In the genomic region with DNA sequence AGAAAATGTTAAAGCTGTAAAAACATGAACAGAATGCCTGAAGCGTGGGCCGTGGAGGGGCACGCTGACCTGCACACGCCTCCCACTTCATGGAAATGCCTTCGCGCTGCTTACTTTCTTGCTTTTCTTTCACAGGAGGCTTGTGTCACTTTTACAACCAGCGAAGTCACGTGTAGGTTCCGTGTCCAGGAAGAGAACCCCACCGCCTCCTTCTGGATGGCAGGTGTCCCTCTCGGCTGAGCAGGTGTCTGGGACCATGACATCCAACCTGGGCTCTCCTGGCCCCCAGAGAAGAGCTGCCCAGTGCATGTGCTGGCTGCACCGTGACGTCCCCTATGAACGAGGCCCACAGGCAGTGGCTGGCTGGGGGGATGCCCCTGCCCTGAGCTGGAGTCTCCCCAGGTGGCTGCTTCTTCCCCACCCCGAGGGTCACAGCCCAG, we compare ENCODE assay signal across 22 cellular contexts.
"Had no signal": no experiment of that assay in that cellular context is flagged by ENCODE, and none has a peak within 500 bp of the region (broad histone marks: within the 10 kb centered on the region; RNA-seq: fewer than 3 reads in every experiment).

No MANE protein-coding gene starts in this region.

- H3K4me3 ChIP-seq: cardiac muscle cell, prostate gland had no signal

- H3K4me1 Mint-ChIP-seq: activated naive CD8-positive, alpha-beta T cell treated with anti-CD3 and anti-CD28 coated beads, Interleukin-2, amount 10 ng/mL, durations not matched to agents 7 days and 5 days; nephron; stimulated activated memory B cell treated with anti-CD40 and anti-IgM and Interleukin-4, amounts not matched to agents 10 μg/mL and 1 μg/mL and 100 μg/mL, for 72 hours; T-helper 17 cell had no signal

- H3K4me3 Mint-ChIP-seq: activated naive CD8-positive, alpha-beta T cell treated with anti-CD3 and anti-CD28 coated beads, Interleukin-2, amount 10 ng/mL, durations not matched to agents 7 days and 5 days; activated T-helper 1 cell treated with anti-CD3 and anti-CD28 coated beads, Interleukin-12 subunit alpha, Interleukin-12 subunit beta, Interleukin-2, Interleukin-4 antibody, amounts not matched to agents 30 ng/mL and 10 ng/mL and 1 ng/mL, durations not matched to agents 14 hours and 24 hours and 36 hours; effector memory CD8-positive, alpha-beta T cell; nephron; stimulated activated memory B cell treated with anti-CD40 and anti-IgM and Interleukin-4, amounts not matched to agents 10 μg/mL and 1 μg/mL and 100 μg/mL, for 72 hours; T-helper 17 cell had no signal

- H3K36me3 ChIP-seq: cardiac muscle cell, prostate gland, WERI-Rb-1 had no signal

- DNase-seq: activated CD4-positive, alpha-beta T cell treated with anti-CD3 and anti-CD28 coated beads for 1 hour; activated naive CD4-positive, alpha-beta T cell; activated naive CD8-positive, alpha-beta T cell treated with anti-CD3 and anti-CD28 coated beads, Interleukin-2, amount 10 ng/mL, durations not matched to agents 7 days and 5 days; amygdala; effector memory CD8-positive, alpha-beta T cell; foreskin melanocyte; hypothalamus; midbrain; right cardiac atrium; small intestine; stimulated activated CD4-positive, alpha-beta T cell treated with anti-CD3 and anti-CD28 coated beads, Interleukin-15, amount 100 ng/mL, for 24 hours; stimulated activated CD4-positive, alpha-beta T cell treated with anti-CD3 and anti-CD28 coated beads, Interleukin-2, amount 100 ng/mL, for 48 hours; T-helper 17 cell; WERI-Rb-1 had no signal

- ATAC-seq: effector memory CD8-positive, alpha-beta T cell; left lobe of liver; right cardiac atrium; stimulated activated memory B cell treated with anti-CD40 and anti-IgM and Interleukin-4, amounts not matched to agents 10 μg/mL and 1 μg/mL and 100 μg/mL, for 72 hours; T-helper 17 cell had no signal

- H3K27ac Mint-ChIP-seq: activated naive CD8-positive, alpha-beta T cell treated with anti-CD3 and anti-CD28 coated beads, Interleukin-2, amount 10 ng/mL, durations not matched to agents 7 days and 5 days; activated T-helper 1 cell treated with anti-CD3 and anti-CD28 coated beads, Interleukin-12 subunit alpha, Interleukin-12 subunit beta, Interleukin-2, Interleukin-4 antibody, amounts not matched to agents 30 ng/mL and 10 ng/mL and 1 ng/mL, durations not matched to agents 14 hours and 24 hours and 36 hours; effector memory CD8-positive, alpha-beta T cell; nephron; stimulated activated memory B cell treated with anti-CD40 and anti-IgM and Interleukin-4, amounts not matched to agents 10 μg/mL and 1 μg/mL and 100 μg/mL, for 72 hours; T-helper 17 cell had no signal

- H3K4me1 ChIP-seq: prostate gland had no signal

- H3K9me3 Mint-ChIP-seq: activated naive CD8-positive, alpha-beta T cell treated with anti-CD3 and anti-CD28 coated beads, Interleukin-2, amount 10 ng/mL, durations not matched to agents 7 days and 5 days; activated T-helper 1 cell treated with anti-CD3 and anti-CD28 coated beads, Interleukin-12 subunit alpha, Interleukin-12 subunit beta, Interleukin-2, Interleukin-4 antibody, amounts not matched to agents 30 ng/mL and 10 ng/mL and 1 ng/mL, durations not matched to agents 14 hours and 24 hours and 36 hours; effector memory CD8-positive, alpha-beta T cell; stimulated activated memory B cell treated with anti-CD40 and anti-IgM and Interleukin-4, amounts not matched to agents 10 μg/mL and 1 μg/mL and 100 μg/mL, for 72 hours had no signal

- H3K27me3 ChIP-seq: cardiac muscle cell had no signal

- FAIRE-seq: keratinocyte, small intestine had no signal

- H3K27me3 Mint-ChIP-seq: stimulated activated memory B cell treated with anti-CD40 and anti-IgM and Interleukin-4, amounts not matched to agents 10 μg/mL and 1 μg/mL and 100 μg/mL, for 72 hours had no signal

- H3K27ac ChIP-seq: cardiac muscle cell, epithelial cell of prostate, prostate gland, WERI-Rb-1 had no signal

- H3K9me3 ChIP-seq: prostate gland had no signal

- H3K36me3 Mint-ChIP-seq: activated naive CD8-positive, alpha-beta T cell treated with anti-CD3 and anti-CD28 coated beads, Interleukin-2, amount 10 ng/mL, durations not matched to agents 7 days and 5 days; stimulated activated memory B cell treated with anti-CD40 and anti-IgM and Interleukin-4, amounts not matched to agents 10 μg/mL and 1 μg/mL and 100 μg/mL, for 72 hours had no signal
